ENCODE assay signal across 8 cellular contexts in genomic region chr16:84175351-84176081, GRCh38. TPM values are rescaled to one million over a fixed set of nuclear protein-coding genes. Genes with fewer than 3 reads are reported as not detected.
A peak's percentile ranks its signal among the peaks of the same experiment; 100 is the strongest.
DNase-seq lines count a peak whose midpoint lies in the region; ATAC-seq, FAIRE-seq and TF ChIP-seq lines count a peak whose summit lies in the region.

No MANE protein-coding gene starts in this region.

- H3K9me3 ChIP-seq in stomach: no peaks in the 10 kb centered on the region

- peaks cover 25% of the 10 kb centered on the region for H3K4me1 Mint-ChIP-seq in dendritic cell treated with granulocyte-macrophage colony-stimulating factor and Interleukin-4, amounts not matched to agents 40 ng/mL and 50 ng/mL, for 4 days (ENCODE audit: low read depth)
- H3K4me1 Mint-ChIP-seq in memory B cell: peaks cover 5% of the 10 kb centered on the region

- peak overlapping the region in 3 of 5 donors; percentile 70 to 82 (median 80) for H3K27ac ChIP-seq in stomach

- no peak for TF ChIP-seq POLR2A in GM12892 (IDR thresholded peaks at IDR 0.05; ENCODE audit: low read depth, low read length)
- TF ChIP-seq POLR2A in stomach (IDR thresholded peaks at IDR 0.05): no peak

- no peak for TF ChIP-seq EP300 in stomach (IDR thresholded peaks at IDR 0.05)

- H3K9me3 Mint-ChIP-seq in dendritic cell treated with granulocyte-macrophage colony-stimulating factor and Interleukin-4, amounts not matched to agents 40 ng/mL and 50 ng/mL, for 4 days: no peaks in the 10 kb centered on the region
- H3K9me3 Mint-ChIP-seq in memory B cell: no peaks in the 10 kb centered on the region

- no peak overlapping the region for H3K4me3 Mint-ChIP-seq in dendritic cell treated with granulocyte-macrophage colony-stimulating factor and Interleukin-4, amounts not matched to agents 40 ng/mL and 50 ng/mL, for 4 days
- H3K4me3 Mint-ChIP-seq in memory B cell: no peak overlapping the region

- H3K4me1 ChIP-seq in stomach: peaks cover 23 to 39% (median 31%) of the 10 kb centered on the region in 4 donors

- no peaks in the 10 kb centered on the region for H3K27me3 ChIP-seq in stomach

- FAIRE-seq in GM12892 (lab: Jason Lieb, UNC): peak; percentile 40

- TF ChIP-seq CTCF in stomach (IDR thresholded peaks at IDR 0.05): peak in 5 of 7 experiments; percentile 57 to 91 (median 71)

- peak overlapping the region; percentile 68 for H3K27ac Mint-ChIP-seq in dendritic cell treated with granulocyte-macrophage colony-stimulating factor and Interleukin-4, amounts not matched to agents 40 ng/mL and 50 ng/mL, for 4 days
- H3K27ac Mint-ChIP-seq in memory B cell: peak overlapping the region; percentile 2

- no peak for DNase-seq in GM12892 (ENCODE audit: insufficient read length)
- peak; percentile 51 for DNase-seq in NCI-H1694 treated with DMSO at 0.1 percent for 48 hours (lab: John Stamatoyannopoulos, UW)
- DNase-seq in activated CD4-positive, alpha-beta T cell treated with anti-CD3 and anti-CD28 coated beads for 1 hour: peak; percentile 51
- DNase-seq in memory B cell (ENCODE audit: low spot score in 2 of 2): peak; percentile 66 to 69
- DNase-seq in stomach: peak; percentile 55

- intact Hi-C loops in dendritic cell treated with granulocyte-macrophage colony-stimulating factor and Interleukin-4, amounts not matched to agents 40 ng/mL and 50 ng/mL, for 4 days (cut with micrococcal nuclease): loop anchor here (10.0 kb wide), 1 partner anchor 111 kb away; no protein-coding TSS in a partner anchor
- intact Hi-C loops in stomach (cut with DNase I; ENCODE audit: low total_unique reads): no loop called here

- ATAC-seq in HG02763 (IDR thresholded peaks at IDR 0.05; ENCODE audit: unreplicated experiment) (peak; percentile 48), memory B cell (ENCODE audit: low read depth) (peak; percentile 97), HG02970 (IDR thresholded peaks at IDR 0.05; ENCODE audit: low FRiP score, unreplicated experiment) (no peak)

- peaks cover 22 to 29% (median 28%) of the 10 kb centered on the region in 4 donors for H3K36me3 ChIP-seq in stomach

- peaks cover 33% of the 10 kb centered on the region for H3K36me3 Mint-ChIP-seq in dendritic cell treated with granulocyte-macrophage colony-stimulating factor and Interleukin-4, amounts not matched to agents 40 ng/mL and 50 ng/mL, for 4 days (ENCODE audit: low read depth)
- H3K36me3 Mint-ChIP-seq in memory B cell: no peaks in the 10 kb centered on the region

- H3K4me3 ChIP-seq in stomach: no peak overlapping the region

- WGBS in stomach, 5 donors: 25 to 55% (median 37%) methylated on average over 10 of the region's 10 CpGs

- H3K27me3 Mint-ChIP-seq in dendritic cell treated with granulocyte-macrophage colony-stimulating factor and Interleukin-4, amounts not matched to agents 40 ng/mL and 50 ng/mL, for 4 days: peaks cover 7% of the 10 kb centered on the region
- H3K27me3 Mint-ChIP-seq in memory B cell: peaks cover 5% of the 10 kb centered on the region

RNA-seq across cellular contexts. Expression of gene TAF1C, which starts 11.3 kb away (rescaled TPM):
- polyA plus RNA-seq in GM12892 (2012; ENCODE audit: missing spikeins): 15.1 TPM
- total RNA-seq in stomach: 100 to 1,000 TPM in 2 of 5 donors, 10 to 100 TPM in 3; 18.9 to 377 (median 40.3) TPM
- polyA plus RNA-seq in stomach: 10 to 100 TPM; 15.3 to 42.0 (median 22.7) TPM

RNA-seq across cellular contexts. Expression of gene ADAD2, which starts 15.4 kb away (rescaled TPM):
- polyA plus RNA-seq in GM12892 (2012; ENCODE audit: missing spikeins): not detected
- under 1 TPM in 1 of 5 donors, not detected in 4; 0.18 TPM for total RNA-seq in stomach
- 1 to 10 TPM in 2 of 3 donors, under 1 TPM in 1; 0.76 to 4.3 (median 4.2) TPM for polyA plus RNA-seq in stomach

RNA-seq across cellular contexts. Expression of gene DNAAF1, which starts 30.4 kb away (rescaled TPM):
- polyA plus RNA-seq in GM12892 (2012; ENCODE audit: missing spikeins): 0.47 TPM
- 10 to 100 TPM in 1 of 5 donors, 1 to 10 TPM in 1, under 1 TPM in 1, not detected in 2; 0.37 to 11.4 (median 6.2) TPM for total RNA-seq in stomach
- polyA plus RNA-seq in stomach: 1 to 10 TPM in 2 of 3 donors, not detected in 1; 1.2 to 1.4 TPM

RNA-seq across cellular contexts. Expression of gene HSDL1, which starts 30.5 kb away (rescaled TPM):
- polyA plus RNA-seq in GM12892 (2012; ENCODE audit: missing spikeins): 7.3 TPM
- total RNA-seq in stomach: 100 to 1,000 TPM in 1 of 5 donors, 10 to 100 TPM in 3, 1 to 10 TPM in 1; 7.2 to 374 (median 16.5) TPM
- 1 to 10 TPM; 7.5 to 7.9 (median 7.8) TPM for polyA plus RNA-seq in stomach

RNA-seq across cellular contexts. Expression of gene MBTPS1, which starts 58.8 kb away (rescaled TPM):
- polyA plus RNA-seq in GM12892 (2012; ENCODE audit: missing spikeins): 24.6 TPM
- 100 to 1,000 TPM in 2 of 5 donors, 10 to 100 TPM in 3; 53.9 to 112 (median 78.1) TPM for total RNA-seq in stomach
- 10 to 100 TPM; 21.4 to 33.4 (median 28.2) TPM for polyA plus RNA-seq in stomach
